In genomic region chr12:67650127-67650495, GRCh38 we compare ENCODE assay signal across 8 cellular contexts. TPM values are rescaled to one million over a fixed set of nuclear protein-coding genes. Genes with fewer than 3 reads are reported as not detected.
DNase-seq lines count a peak whose midpoint lies in the region; ATAC-seq and TF ChIP-seq lines count a peak whose summit lies in the region.

No MANE protein-coding gene starts in this region.

- TF ChIP-seq CTCF in A673 (conservative IDR thresholded peaks at IDR 0.05; ENCODE audit: low read depth, low read length) (no peak), foreskin keratinocyte (conservative IDR thresholded peaks at IDR 0.05) (peak; percentile 8), neutrophil (IDR thresholded peaks at IDR 0.05) (no peak)
- no peak for TF ChIP-seq CTCF in activated CD8-positive, alpha-beta T cell treated with anti-CD3 and anti-CD28 coated beads for 36 hours (IDR thresholded peaks at IDR 0.05)

- intact Hi-C loops in A673 (cut with micrococcal nuclease; ENCODE audit: unreplicated experiment): loop anchor here (10.0 kb wide), 1 partner anchor 295 kb away; no protein-coding TSS in a partner anchor
- intact Hi-C loops in activated CD8-positive, alpha-beta T cell treated with anti-CD3 and anti-CD28 coated beads for 36 hours (cut with micrococcal nuclease): loop anchor here (5.0 to 10.0 kb wide), 2 partner anchors 47 to 295 kb away; no protein-coding TSS in a partner anchor

- peak overlapping the region; percentile 87 for H3K4me3 Mint-ChIP-seq in activated CD8-positive, alpha-beta T cell treated with anti-CD3 and anti-CD28 coated beads for 36 hours

- H3K27me3 Mint-ChIP-seq in activated CD8-positive, alpha-beta T cell treated with anti-CD3 and anti-CD28 coated beads for 36 hours: no peaks in the 10 kb centered on the region

- ATAC-seq in activated CD8-positive, alpha-beta T cell treated with anti-CD3 and anti-CD28 coated beads for 36 hours: no peak
- ATAC-seq in foreskin keratinocyte: no peak
- no peak for ATAC-seq in HG03045 (IDR thresholded peaks at IDR 0.05; ENCODE audit: unreplicated experiment)

- H3K4me1 ChIP-seq in A673 (ENCODE audit: insufficient read depth, low read length, poor library complexity, severe bottlenecking) (peaks cover 19% of the 10 kb centered on the region), HAP-1 (peaks cover 7% of the 10 kb centered on the region), foreskin keratinocyte (peaks cover 30% of the 10 kb centered on the region), neutrophil (ENCODE audit: control insufficient read depth in 1 of 2, insufficient read depth in 1 of 2, low read depth in 1 of 2, low read length in 1 of 2) (peaks cover 14 to 19% of the 10 kb centered on the region in 2 experiments)

- H3K27ac ChIP-seq in A673 (ENCODE audit: low read depth, low read length, poor library complexity, severe bottlenecking): peak overlapping the region; percentile 90
- H3K27ac ChIP-seq in foreskin keratinocyte: peak overlapping the region; percentile 93
- H3K27ac ChIP-seq in neutrophil: no peak overlapping the region

- DNase-seq in A673 (ENCODE audit: low spot score) (peak; percentile 4), HAP-1 (ENCODE audit: low spot score in 2 of 2) (no peak), foreskin keratinocyte (peak in 1 of 2 donors; percentile 15), SKM-1 treated with dmso at 0.1 percent for 144 hours (lab: John Stamatoyannopoulos, UW; ENCODE audit: unreplicated experiment) (no peak), AML-193 (lab: John Stamatoyannopoulos, UW) (no peak)
- DNase-seq in activated CD8-positive, alpha-beta T cell treated with anti-CD3 and anti-CD28 coated beads for 36 hours: no peak

- POLR2A ChIA-PET in A673 (lab: Charles Lee; ENCODE audit: low non-redundant PET): no interaction called here
- POLR2A ChIA-PET in activated CD8-positive, alpha-beta T cell treated with anti-CD3 and anti-CD28 coated beads for 36 hours (lab: Charles Lee): interaction anchor here (0.7 to 1.3 kb wide), 3 partner anchors 15 to 110 kb away, joined by 3 read pairs; no protein-coding TSS in a partner anchor

- H3K36me3 ChIP-seq in A673 (ENCODE audit: insufficient read depth, low read length, poor library complexity, severe bottlenecking): no peaks in the 10 kb centered on the region
- H3K36me3 ChIP-seq in HAP-1 (replicated peaks): peaks cover 8% of the 10 kb centered on the region
- no peaks in the 10 kb centered on the region for H3K36me3 ChIP-seq in neutrophil

- in situ Hi-C loops in HAP-1 (cut with MboI; ENCODE audit: low sequenced_read_pairs): no loop called here

- no peaks in the 10 kb centered on the region for H3K9me3 Mint-ChIP-seq in activated CD8-positive, alpha-beta T cell treated with anti-CD3 and anti-CD28 coated beads for 36 hours

- peaks cover 45% of the 10 kb centered on the region for H3K4me1 Mint-ChIP-seq in activated CD8-positive, alpha-beta T cell treated with anti-CD3 and anti-CD28 coated beads for 36 hours (ENCODE audit: low read depth)

- H3K27me3 ChIP-seq in A673 (replicated peaks; ENCODE audit: insufficient read depth, low read depth, low read length, poor library complexity) (no peaks in the 10 kb centered on the region), HAP-1 (ENCODE audit: low read depth) (no peaks in the 10 kb centered on the region), foreskin keratinocyte (no peaks in the 10 kb centered on the region), neutrophil (peaks cover 62% of the 10 kb centered on the region)

- peaks cover 36% of the 10 kb centered on the region for H3K36me3 Mint-ChIP-seq in activated CD8-positive, alpha-beta T cell treated with anti-CD3 and anti-CD28 coated beads for 36 hours (ENCODE audit: low read depth)

- peak overlapping the region; percentile 96 for H3K4me3 ChIP-seq in A673 (ENCODE audit: low read depth, low read length, poor library complexity, severe bottlenecking)
- H3K4me3 ChIP-seq in HAP-1: peak overlapping the region; percentile 68
- peak overlapping the region; percentile 65 to 70 for H3K4me3 ChIP-seq in neutrophil (ENCODE audit: low read depth in 1 of 2, low read length in 1 of 2)

- H3K9me3 ChIP-seq in A673 (ENCODE audit: low read depth, low read length, poor library complexity, severe bottlenecking) (no peaks in the 10 kb centered on the region), HAP-1 (no peaks in the 10 kb centered on the region), neutrophil (no peaks in the 10 kb centered on the region)

- BruUV-seq in A673 (replicated peaks; lab: Mats Ljungman, UMichigan): no TSS peak

- CTCF ChIA-PET in A673 (lab: Charles Lee): interaction anchor here (0.7 kb wide), 1 partner anchor 181 kb away, joined by 3 read pairs; no protein-coding TSS in a partner anchor
- CTCF ChIA-PET in activated CD8-positive, alpha-beta T cell treated with anti-CD3 and anti-CD28 coated beads for 36 hours (lab: Charles Lee): interaction anchor here (0.8 to 2.1 kb wide), 6 partner anchors 8 to 166 kb away, joined by 3 to 4 read pairs (median 3); no protein-coding TSS in a partner anchor

- peak overlapping the region; percentile 89 for H3K27ac Mint-ChIP-seq in activated CD8-positive, alpha-beta T cell treated with anti-CD3 and anti-CD28 coated beads for 36 hours

RNA-seq across cellular contexts. Expression of gene DYRK2, which starts 1.6 kb away (rescaled TPM):
- total RNA-seq in A673 (2021): 28.6 and 35.2 TPM in 2 replicates
- 10 to 100 TPM; 28.8 to 33.7 TPM for total RNA-seq in activated CD8-positive, alpha-beta T cell treated with anti-CD3 and anti-CD28 coated beads for 36 hours
- total RNA-seq in foreskin keratinocyte: 18.3 and 20.5 TPM in 2 replicates
- polyA plus RNA-seq in foreskin keratinocyte: 5.9 and 7.7 TPM in 2 replicates
